In the genomic region with DNA sequence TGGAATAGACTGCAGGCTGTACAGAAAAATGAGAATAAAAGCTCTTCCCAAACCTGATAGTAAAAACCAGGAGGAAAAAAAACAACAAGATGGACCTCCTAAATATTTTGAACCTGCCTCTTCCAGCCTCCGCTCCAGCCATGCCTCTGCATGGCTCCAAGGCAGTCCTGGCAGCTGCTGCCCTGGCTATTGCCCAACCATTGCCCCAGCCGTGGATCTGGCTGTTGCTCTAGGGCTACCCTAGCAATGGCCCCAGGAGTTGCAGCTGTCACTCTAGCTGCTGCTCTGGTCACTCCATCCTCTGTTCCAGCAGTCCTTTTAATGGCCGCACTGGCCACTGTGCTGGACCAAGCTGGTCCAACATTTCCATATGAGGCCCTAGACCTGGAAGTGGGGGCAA, we compare ENCODE assay signal across 5 cellular contexts.
"Had no signal": no experiment of that assay in that cellular context is flagged by ENCODE, and none has a peak within 500 bp of the region (broad histone marks: within the 10 kb centered on the region; RNA-seq: fewer than 3 reads in every experiment).

No MANE protein-coding gene starts in this region.

- DNase-seq: H9, HCEC 1CT, IMR-90 had no signal

- ATAC-seq: GM23338 had no signal

- H3K4me2 ChIP-seq: GM23338 had no signal

- H3K4me1 Mint-ChIP-seq: GM23338, H9 had no signal

- H2AFZ ChIP-seq: GM23338 had no signal

- H3K4me3 Mint-ChIP-seq: GM23338, H9 had no signal

- H3K27ac ChIP-seq: HL-60 had no signal

- H3K27ac Mint-ChIP-seq: GM23338 had no signal

- H3K4me3 ChIP-seq: GM23338 had no signal
